Comparison of ENCODE assay signal across 28 cellular contexts in the genomic region with DNA sequence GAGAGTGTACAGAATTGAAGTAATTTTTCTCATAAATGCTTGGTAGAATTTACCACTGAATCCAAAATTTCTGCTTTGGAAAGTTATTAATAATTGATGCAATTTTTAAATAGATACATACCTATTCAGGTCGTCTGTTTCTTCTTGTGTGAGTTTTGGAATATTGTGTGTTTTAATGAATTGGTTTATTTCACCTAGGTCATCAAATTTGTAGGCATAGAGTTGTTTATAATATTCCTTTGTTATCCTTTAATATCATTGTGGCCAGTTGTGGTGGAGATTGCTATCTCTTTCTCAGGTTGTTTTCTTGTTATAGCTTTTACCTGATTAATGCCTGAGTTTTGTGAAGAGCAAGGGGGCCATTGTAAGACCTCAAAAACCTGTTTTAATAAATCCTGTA.
"Had no signal": no experiment of that assay in that cellular context is flagged by ENCODE, and none has a peak within 500 bp of the region (broad histone marks: within the 10 kb centered on the region; RNA-seq: fewer than 3 reads in every experiment).

No MANE protein-coding gene starts in this region.

- H3K36me3 ChIP-seq: colonic mucosa, esophagus muscularis mucosa, esophagus squamous epithelium, gastrocnemius medialis, gastroesophageal sphincter, heart left ventricle, heart right ventricle had no signal

- H3K4me1 ChIP-seq: colonic mucosa, esophagus muscularis mucosa, esophagus squamous epithelium, foreskin keratinocyte, gastrocnemius medialis, gastroesophageal sphincter, heart left ventricle, heart right ventricle had no signal

- ATAC-seq: effector memory CD8-positive, alpha-beta T cell; esophagus mucosa; foreskin keratinocyte; gastrocnemius medialis; gastroesophageal sphincter; heart left ventricle; heart right ventricle had no signal

- DNase-seq: colonic mucosa; cortex of kidney; dermis blood vessel endothelial cell; dorsolateral prefrontal cortex; effector CD4-positive, alpha-beta T cell; effector CD8-positive, alpha-beta T cell; effector memory CD4-positive, alpha-beta T cell; effector memory CD8-positive, alpha-beta T cell; endodermal cell; erythroblast; esophagus squamous epithelium; foreskin fibroblast; foreskin keratinocyte; foreskin melanocyte; gastrocnemius medialis; glutamatergic neuron; head of caudate nucleus; heart left ventricle; heart right ventricle had no signal

- H2AFZ ChIP-seq: hepatocyte had no signal

- H3K4me3 ChIP-seq: colonic mucosa, coronary artery, dorsolateral prefrontal cortex, esophagus muscularis mucosa, esophagus squamous epithelium, gastrocnemius medialis, gastroesophageal sphincter, heart left ventricle, heart right ventricle, hepatocyte had no signal

- H3K4me2 ChIP-seq: hepatocyte had no signal

- FAIRE-seq: endometrium, endothelial cell of umbilical vein, frontal cortex had no signal

- H3K27ac ChIP-seq: colonic mucosa, coronary artery, dorsolateral prefrontal cortex, epithelial cell of prostate, esophagus muscularis mucosa, esophagus squamous epithelium, foreskin keratinocyte, gastrocnemius medialis, gastroesophageal sphincter, heart left ventricle, heart right ventricle, hepatocyte had no signal

- H3K79me2 ChIP-seq: hepatocyte had no signal

- H3K9me3 ChIP-seq: colonic mucosa, esophagus squamous epithelium, gastrocnemius medialis had no signal

- H3K27me3 ChIP-seq: colonic mucosa, dorsolateral prefrontal cortex, esophagus muscularis mucosa, esophagus squamous epithelium, gastrocnemius medialis, gastroesophageal sphincter, heart right ventricle, hepatocyte had no signal
